9 cellular contexts compared by ENCODE assay signal in genomic region chr11:59145534-59145933, GRCh38. TPM values are rescaled to one million over a fixed set of nuclear protein-coding genes. Genes with fewer than 3 reads are reported as not detected.
DNase-seq lines count a peak whose midpoint lies in the region; ATAC-seq and TF ChIP-seq lines count a peak whose summit lies in the region.
"Had no signal": no experiment of that assay in that cellular context is flagged by ENCODE, and none has a peak within 500 bp of the region (broad histone marks: within the 10 kb centered on the region; RNA-seq: fewer than 3 reads in every experiment).

No MANE protein-coding gene starts in this region.

- peak overlapping the region; percentile 66 for H3K4me3 ChIP-seq in AG04449 (ENCODE audit: low read depth, low read length)

- peaks cover 66% of the 10 kb centered on the region for H3K4me1 Mint-ChIP-seq in HFFc6 (ENCODE audit: low read depth)
- H3K4me1 Mint-ChIP-seq in activated CD4-positive, alpha-beta memory T cell treated with anti-CD3 and anti-CD28 coated beads for 36 hours (ENCODE audit: low read depth), result peaks cover 60% of the 10 kb centered on the region

- intact Hi-C loops in activated CD4-positive, alpha-beta memory T cell treated with anti-CD3 and anti-CD28 coated beads for 36 hours (cut with micrococcal nuclease), result loop anchor here (2.0 to 10.0 kb wide), 4 partner anchors 25 to 1721 kb away; partner anchors contain the start of genes PATL1 and SLC43A3

- no peak for ATAC-seq in GM21528 (IDR thresholded peaks at IDR 0.05; ENCODE audit: low FRiP score, unreplicated experiment)
- no peak for ATAC-seq in GM18870 (IDR thresholded peaks at IDR 0.05; ENCODE audit: unreplicated experiment)
- no peak for ATAC-seq in GM21737 (IDR thresholded peaks at IDR 0.05; ENCODE audit: unreplicated experiment)
- no peak for ATAC-seq in GM18873 (IDR thresholded peaks at IDR 0.05; ENCODE audit: low FRiP score, unreplicated experiment)

- H3K4me3 Mint-ChIP-seq in HFFc6, result peak overlapping the region; percentile 97
- H3K4me3 Mint-ChIP-seq in activated CD4-positive, alpha-beta memory T cell treated with anti-CD3 and anti-CD28 coated beads for 36 hours, result peak overlapping the region; percentile 94

- peak overlapping the region; percentile 98 for H3K27ac Mint-ChIP-seq in HFFc6
- peak overlapping the region; percentile 93 for H3K27ac Mint-ChIP-seq in activated CD4-positive, alpha-beta memory T cell treated with anti-CD3 and anti-CD28 coated beads for 36 hours

- TF ChIP-seq CTCF in AG04449 (IDR thresholded peaks at IDR 0.05; ENCODE audit: insufficient read depth, low read length, missing control alignments), result no peak
- no peak for TF ChIP-seq CTCF in HFFc6 (IDR thresholded peaks at IDR 0.05)

- H3K9me3 Mint-ChIP-seq in HFFc6, result no peaks in the 10 kb centered on the region
- no peaks in the 10 kb centered on the region for H3K9me3 Mint-ChIP-seq in activated CD4-positive, alpha-beta memory T cell treated with anti-CD3 and anti-CD28 coated beads for 36 hours

- peaks cover 27% of the 10 kb centered on the region; the same call in 1 of the 2 replicates for H3K36me3 Mint-ChIP-seq in HFFc6 (ENCODE audit: low read depth)
- peaks cover 54% of the 10 kb centered on the region for H3K36me3 Mint-ChIP-seq in activated CD4-positive, alpha-beta memory T cell treated with anti-CD3 and anti-CD28 coated beads for 36 hours

- DNase-seq in AG04449 (ENCODE audit: low read depth, low spot score) (peak; percentile 59), HFFc6 (peak; percentile 64), kidney tubule cell (ENCODE audit: low spot score) (peak; percentile 3)
- DNase-seq in activated CD4-positive, alpha-beta memory T cell treated with anti-CD3 and anti-CD28 coated beads for 36 hours, result no peak

- H3K27me3 Mint-ChIP-seq in HFFc6 (ENCODE audit: insufficient read depth), result no peaks in the 10 kb centered on the region; the same call in 1 of the 2 replicates
- H3K27me3 Mint-ChIP-seq in activated CD4-positive, alpha-beta memory T cell treated with anti-CD3 and anti-CD28 coated beads for 36 hours, result no peaks in the 10 kb centered on the region

- CTCF ChIA-PET in AG04449 (lab: Yijun Ruan, JAX), result interaction anchor here (0.8 to 7.6 kb wide), 7 partner anchors 10 to 92 kb away, joined by 3 to 73 read pairs (median 13); partner anchors contain the start of genes DTX4 and FAM111B
- CTCF ChIA-PET in activated CD4-positive, alpha-beta memory T cell treated with anti-CD3 and anti-CD28 coated beads for 36 hours (lab: Charles Lee), result interaction anchor here (1.5 to 10.0 kb wide), 5 partner anchors 10 to 87 kb away, joined by 7 to 148 read pairs (median 16); partner anchors contain the start of genes DTX4 and FAM111B

- POLR2A ChIA-PET in AG04449 (lab: Yijun Ruan, JAX), result no interaction called here
- POLR2A ChIA-PET in activated CD4-positive, alpha-beta memory T cell treated with anti-CD3 and anti-CD28 coated beads for 36 hours (lab: Charles Lee), result interaction anchor here (2.3 kb wide), 1 partner anchor 12 kb away, joined by 9 read pairs; no protein-coding TSS in a partner anchor

RNA-seq across cellular contexts. Expression of gene FAM111A, which starts 2.9 kb away (rescaled TPM):
- total RNA-seq in HFFc6 (2021; fragmentation: NEBNext Ultra II Directional; extraction: Animal tissue kit (Norgen Biotek cat#: 25700)), result 10 to 100 TPM; 28.7 to 56.6 (median 46.7) TPM
- total RNA-seq in activated CD4-positive, alpha-beta memory T cell treated with anti-CD3 and anti-CD28 coated beads for 36 hours, result 10 to 100 TPM; 87.6 to 87.8 TPM

RNA-seq across cellular contexts. Expression of gene DTX4, which starts 26.4 kb away (rescaled TPM):
- 1 to 10 TPM; 3.2 to 4.6 (median 4.1) TPM for total RNA-seq in HFFc6 (2021; fragmentation: NEBNext Ultra II Directional; extraction: Animal tissue kit (Norgen Biotek cat#: 25700))
- under 1 TPM; 0.05 to 0.07 TPM for total RNA-seq in activated CD4-positive, alpha-beta memory T cell treated with anti-CD3 and anti-CD28 coated beads for 36 hours

RNA-seq across cellular contexts. Expression of gene FAM111B, which starts 38.5 kb away (rescaled TPM):
- 10 to 100 TPM in 5 of 6 experiments, 1 to 10 TPM in 1; 6.1 to 16.7 (median 13.5) TPM for total RNA-seq in HFFc6 (2021; fragmentation: NEBNext Ultra II Directional; extraction: Animal tissue kit (Norgen Biotek cat#: 25700))
- 10 to 100 TPM; 28.9 to 31.0 TPM for total RNA-seq in activated CD4-positive, alpha-beta memory T cell treated with anti-CD3 and anti-CD28 coated beads for 36 hours

RNA-seq across cellular contexts. Expression of gene GLYATL1B, which starts 59.4 kb away (rescaled TPM):
- total RNA-seq in HFFc6 (2021; fragmentation: NEBNext Ultra II Directional; extraction: Animal tissue kit (Norgen Biotek cat#: 25700)), result not detected
- total RNA-seq in activated CD4-positive, alpha-beta memory T cell treated with anti-CD3 and anti-CD28 coated beads for 36 hours, result not detected
- total RNA-seq: Right ventricle myocardium inferior had no signal
